ENCODE assay signal across 8 cellular contexts in genomic region chr5:7868773-7869473, GRCh38. TPM values are rescaled to one million over a fixed set of nuclear protein-coding genes. Genes with fewer than 3 reads are reported as not detected.
A peak's percentile ranks its signal among the peaks of the same experiment; 100 is the strongest.
DNase-seq lines count a peak whose midpoint lies in the region; ATAC-seq, FAIRE-seq and TF ChIP-seq lines count a peak whose summit lies in the region.

TSS of gene FASTKD3 (minus strand) at chr5:7869031. CDS start at chr5:7868083, 948 bp downstream.
TSS of gene MTRR (plus strand) at chr5:7869148. CDS start at chr5:7870795, 1,647 bp downstream.

- H3K9me3 ChIP-seq in body of pancreas: no peaks in the 10 kb centered on the region
- no peaks in the 10 kb centered on the region for H3K9me3 ChIP-seq in iPS DF 6.9 (ENCODE audit: control insufficient read depth, insufficient read depth, low read length)

- peak within 1 kb of the TSS; percentile 97 to 98 for H3K4me3 ChIP-seq in body of pancreas
- H3K4me3 ChIP-seq in iPS DF 6.9 (ENCODE audit: low read length): peak within 1 kb of the TSS; percentile 88
- peak within 1 kb of the TSS; percentile 94 for H3K4me3 ChIP-seq in skeletal muscle cell (ENCODE audit: low read depth, low read length)

- H3K27ac ChIP-seq in 22Rv1 (peak within 1 kb of the TSS; percentile 53), body of pancreas (peak within 1 kb of the TSS; percentile 74 to 94 (median 86)), iPS DF 6.9 (ENCODE audit: low read length) (no peak within 1 kb of the TSS)

- TF ChIP-seq CTCF in 22Rv1 (IDR thresholded peaks at IDR 0.05) (no peak), body of pancreas (IDR thresholded peaks at IDR 0.05) (no peak)

- intact Hi-C loops in body of pancreas (cut with DNase I): no loop called here

- peak; percentile 89 for DNase-seq in NCI-H2107 treated with DMSO at 0.1 percent for 48 hours (lab: John Stamatoyannopoulos, UW; ENCODE audit: unreplicated experiment)
- peak; percentile 90 to 95 (median 92) for DNase-seq in body of pancreas
- DNase-seq in iPS DF 6.9 (ENCODE audit: low read depth, low spot score): peak; percentile 80
- DNase-seq in skeletal muscle cell (ENCODE audit: low read depth): peak; percentile 81

- H3K27me3 ChIP-seq in body of pancreas: no peaks in the 10 kb centered on the region
- H3K27me3 ChIP-seq in iPS DF 6.9 (ENCODE audit: control insufficient read depth, insufficient read depth, low read length): no peaks in the 10 kb centered on the region

- H3K4me1 ChIP-seq in body of pancreas (peaks cover 28% of the 10 kb centered on the region), iPS DF 6.9 (ENCODE audit: control insufficient read depth, insufficient read depth, low read length) (no peaks in the 10 kb centered on the region)

- ATAC-seq in GM18520 (IDR thresholded peaks at IDR 0.05; ENCODE audit: unreplicated experiment) (peak; percentile 95), HG03064 (IDR thresholded peaks at IDR 0.05; ENCODE audit: low read depth, unreplicated experiment) (peak; percentile 97), body of pancreas (peak; percentile 100)

- WGBS in body of pancreas, 2 donors: 0% methylated on average over 16 to 82 of the region's 83 CpGs
- no CpG with 5 or more reads among the region's 83 CpGs for WGBS in iPS DF 6.9 (ENCODE audit: insufficient coverage, insufficient read length)

- TF ChIP-seq POLR2A in body of pancreas (IDR thresholded peaks at IDR 0.05): peak; percentile 74 to 87 (median 85)

- H3K36me3 ChIP-seq in body of pancreas (replicated peaks in 1 of 2; ENCODE audit: insufficient read depth in 1 of 2, low read depth in 2 of 2): peaks cover 0 to 2% of the 10 kb centered on the region in 2 donors
- no peaks in the 10 kb centered on the region for H3K36me3 ChIP-seq in iPS DF 6.9 (ENCODE audit: control insufficient read depth, insufficient read depth, low read length)

- FAIRE-seq in TTC549 (lab: Jason Lieb, UNC): peak; percentile 5

RNA-seq across cellular contexts. Expression of gene FASTKD3, which starts in this region (rescaled TPM):
- total RNA-seq in body of pancreas: 1 to 10 TPM; 1.3 to 9.1 TPM

RNA-seq across cellular contexts. Expression of gene MTRR, which starts in this region (rescaled TPM):
- total RNA-seq in body of pancreas: 10 to 100 TPM; 15.8 to 23.9 TPM
